16 cellular contexts compared by ENCODE assay signal in genomic region chr1:201486158-201486557, GRCh38. TPM values are rescaled to one million over a fixed set of nuclear protein-coding genes. Genes with fewer than 3 reads are reported as not detected.
DNase-seq lines count a peak whose midpoint lies in the region; ATAC-seq and TF ChIP-seq lines count a peak whose summit lies in the region.
"Had no signal": no experiment of that assay in that cellular context is flagged by ENCODE, and none has a peak within 500 bp of the region (broad histone marks: within the 10 kb centered on the region; RNA-seq: fewer than 3 reads in every experiment).

No MANE protein-coding gene starts in this region.

- no peak overlapping the region for H3K23ac ChIP-seq in mesenchymal stem cell (ENCODE audit: low read length in 2 of 2)

- H3K4me1 ChIP-seq in RWPE2 (ENCODE audit: insufficient read depth, poor library complexity, severe bottlenecking) (peaks cover 25% of the 10 kb centered on the region), mesenchymal stem cell (ENCODE audit: control insufficient read depth, insufficient read depth, low read depth, low read length) (peaks cover 24% of the 10 kb centered on the region), tibial artery (peaks cover 0 to 79% (median 72%) of the 10 kb centered on the region in 4 donors)

- ATAC-seq in RWPE2 (ENCODE audit: low read depth) (no peak), GM21381 (IDR thresholded peaks at IDR 0.05; ENCODE audit: unreplicated experiment) (no peak)
- ATAC-seq: GM12878, GM23338, pancreas had no signal

- H3K9me3 ChIP-seq in RWPE2 (ENCODE audit: severe bottlenecking) (no peaks in the 10 kb centered on the region), mesenchymal stem cell (ENCODE audit: control insufficient read depth, low read length) (no peaks in the 10 kb centered on the region), tibial artery (no peaks in the 10 kb centered on the region)
- H3K9me3 ChIP-seq: pancreas had no signal

- DNase-seq in RWPE2 (ENCODE audit: low spot score): no peak
- DNase-seq in mesenchymal stem cell: peak; percentile 87
- no peak for DNase-seq in tibial artery
- DNase-seq in GM10266 (ENCODE audit: extremely low spot score): no peak
- no peak for DNase-seq in NCI-H1092 (lab: John Stamatoyannopoulos, UW)
- DNase-seq: activated B cell treated with CpG ODN at 0.5 μM for 24 hours; activated T-cell treated with anti-CD3 and anti-CD28 coated beads, Interleukin-2, amount 50 U/mL, for 1 hour; Calu3; NCI-H1417 treated with DMSO at 0.1 percent for 48 hours; NCI-H524; pancreas; stimulated activated CD4-positive, alpha-beta T cell treated with anti-CD3 and anti-CD28 coated beads, Interleukin-2, amount 100 ng/mL, for 48 hours had no signal

- H4K91ac ChIP-seq in mesenchymal stem cell (ENCODE audit: low read length): no peak overlapping the region

- no peak overlapping the region for H3K9ac ChIP-seq in mesenchymal stem cell (ENCODE audit: low read length)

- no peak overlapping the region for H2AK5ac ChIP-seq in mesenchymal stem cell (ENCODE audit: low read length, severe bottlenecking)

- H2BK120ac ChIP-seq in mesenchymal stem cell (ENCODE audit: low read depth, low read length): no peak overlapping the region

- peak overlapping the region in 1 of 2 experiments; percentile 49 for H2BK12ac ChIP-seq in mesenchymal stem cell (ENCODE audit: low read length in 2 of 2)

- H3K4ac ChIP-seq in mesenchymal stem cell (ENCODE audit: low read depth in 1 of 2, low read length in 2 of 2): no peak overlapping the region

- H3K18ac ChIP-seq in mesenchymal stem cell (ENCODE audit: low read depth in 1 of 2, low read length in 2 of 2): no peak overlapping the region

- 37% methylated on average over 3 of the region's 3 CpGs for WGBS in mesenchymal stem cell

- H3K27me3 ChIP-seq in RWPE2 (ENCODE audit: insufficient read depth, poor library complexity, severe bottlenecking) (no peaks in the 10 kb centered on the region), mesenchymal stem cell (ENCODE audit: control insufficient read depth in 1 of 2, insufficient read depth in 1 of 2, low read length in 2 of 2) (no peaks in the 10 kb centered on the region), tibial artery (no peaks in the 10 kb centered on the region)
- H3K27me3 ChIP-seq: pancreas had no signal

- no peaks in the 10 kb centered on the region for H3K79me1 ChIP-seq in mesenchymal stem cell (replicated peaks; ENCODE audit: low read length, poor library complexity, severe bottlenecking)

- H3K14ac ChIP-seq in mesenchymal stem cell (ENCODE audit: low read length in 2 of 2): no peak overlapping the region

- H4K8ac ChIP-seq in mesenchymal stem cell (ENCODE audit: low read length): no peak overlapping the region

- TF ChIP-seq CTCF in RWPE2 (IDR thresholded peaks at IDR 0.05; ENCODE audit: poor library complexity, severe bottlenecking): no peak
- TF ChIP-seq CTCF in tibial artery (IDR thresholded peaks at IDR 0.05): no peak
- TF ChIP-seq CTCF in GM10266 (IDR thresholded peaks at IDR 0.05; ENCODE audit: control insufficient read depth, insufficient read depth, low read depth, missing control alignments): no peak

- H2BK15ac ChIP-seq in mesenchymal stem cell (ENCODE audit: low read depth, poor library complexity, severe bottlenecking): no peak overlapping the region

- no peak overlapping the region for H2AFZ ChIP-seq in mesenchymal stem cell (ENCODE audit: low read depth, low read length)
- H2AFZ ChIP-seq: GM23338 had no signal

- no peak overlapping the region for H2BK5ac ChIP-seq in mesenchymal stem cell (ENCODE audit: low read depth, low read length, poor library complexity, severe bottlenecking)

- peaks cover 50% of the 10 kb centered on the region for H3K36me3 ChIP-seq in RWPE2 (ENCODE audit: low read depth)
- peaks cover 0 to 43% of the 10 kb centered on the region in 2 experiments for H3K36me3 ChIP-seq in mesenchymal stem cell (ENCODE audit: control insufficient read depth in 1 of 2, insufficient read depth in 2 of 2, low read depth in 1 of 2, low read length in 2 of 2)
- H3K36me3 ChIP-seq in tibial artery: peaks cover 71 to 80% (median 79%) of the 10 kb centered on the region in 3 donors

- intact Hi-C loops in tibial artery (cut with DNase I; ENCODE audit: low total_unique reads): no loop called here

- H3K4me3 ChIP-seq in RWPE2 (ENCODE audit: severe bottlenecking) (no peak overlapping the region), mesenchymal stem cell (ENCODE audit: insufficient read depth in 1 of 2, low read depth in 1 of 2, low read length in 2 of 2) (no peak overlapping the region), tibial artery (no peak overlapping the region)
- H3K4me3 ChIP-seq: GM12878, GM23338, pancreas had no signal

- H3K4me2 ChIP-seq in mesenchymal stem cell (ENCODE audit: low read length, poor library complexity, severe bottlenecking): no peak overlapping the region
- H3K4me2 ChIP-seq: GM23338 had no signal

- H3K27ac ChIP-seq in RWPE2 (ENCODE audit: poor library complexity, severe bottlenecking): peak overlapping the region; percentile 3
- peak overlapping the region; percentile 75 for H3K27ac ChIP-seq in cingulate gyrus (ENCODE audit: low read depth, low read length)
- peak overlapping the region; percentile 3 for H3K27ac ChIP-seq in mesenchymal stem cell (ENCODE audit: low read length, poor library complexity, severe bottlenecking)
- peak overlapping the region; percentile 93 to 97 for H3K27ac ChIP-seq in tibial artery
- H3K27ac ChIP-seq: pancreas had no signal

RNA-seq across cellular contexts. Expression of gene PHLDA3, which starts 17.2 kb away (rescaled TPM):
- polyA plus RNA-seq in mesenchymal stem cell (2013, experiment 1 of 2): 42.7 TPM
- 42.7 TPM for polyA plus RNA-seq in mesenchymal stem cell (2013, experiment 2 of 2)

RNA-seq across cellular contexts. Expression of gene CSRP1, which starts 20.8 kb away (rescaled TPM):
- polyA plus RNA-seq in mesenchymal stem cell (2013, experiment 1 of 2): 86.6 TPM
- 85.7 TPM for polyA plus RNA-seq in mesenchymal stem cell (2013, experiment 2 of 2)

RNA-seq across cellular contexts. Expression of gene NAV1, which starts 52.8 kb away (rescaled TPM):
- 51.4 TPM for polyA plus RNA-seq in mesenchymal stem cell (2013, experiment 1 of 2)
- polyA plus RNA-seq in mesenchymal stem cell (2013, experiment 2 of 2): 45.4 TPM

Comparison
In these comparisons a context has a peak if more than half of its experiments do, and no peak if none do; other contexts are left out.
1. H3K27ac ChIP-seq: peak in every context shown above with its lines; median percentile 95 in tibial artery; 75 in cingulate gyrus; 3 in RWPE2; 3 in mesenchymal stem cell.